27 cellular contexts compared by ENCODE assay signal in genomic region chr2:196941398-196942078, GRCh38. TPM values are rescaled to one million over a fixed set of nuclear protein-coding genes. Genes with fewer than 3 reads are reported as not detected.
DNase-seq lines count a peak whose midpoint lies in the region; ATAC-seq, FAIRE-seq and TF ChIP-seq lines count a peak whose summit lies in the region.
"Had no signal": no experiment of that assay in that cellular context is flagged by ENCODE, and none has a peak within 500 bp of the region (broad histone marks: within the 10 kb centered on the region; RNA-seq: fewer than 3 reads in every experiment).

No MANE protein-coding gene starts in this region.

- H3K27ac ChIP-seq in SK-N-SH (ENCODE audit: low read depth in 2 of 2, low read length in 1 of 2) (no peak overlapping the region), H1 (ENCODE audit: low read depth, low read length) (no peak overlapping the region)
- H3K27ac ChIP-seq: 22Rv1, esophagus squamous epithelium, hepatocyte, ovary, transverse colon had no signal

- no peaks in the 10 kb centered on the region for H3K4me1 Mint-ChIP-seq in stimulated activated effector memory CD8-positive, alpha-beta T cell treated with anti-CD3 and anti-CD28 coated beads, Interleukin-12 subunit alpha, Interleukin-12 subunit beta, amount 100 ng/mL, for 72 hours

- H3K27ac Mint-ChIP-seq in stimulated activated effector memory CD8-positive, alpha-beta T cell treated with anti-CD3 and anti-CD28 coated beads, Interleukin-12 subunit alpha, Interleukin-12 subunit beta, amount 100 ng/mL, for 72 hours: no peak overlapping the region
- H3K27ac Mint-ChIP-seq: activated T-cell treated with anti-CD3 and anti-CD28 coated beads, Interleukin-2, amount 50 U/mL, for 72 hours; natural killer cell treated with Interleukin-12 subunit alpha and Interleukin-12 subunit beta and Interleukin-15 and Interleukin-18, amount 100 ng/mL, for 72 hours; T-helper 17 cell had no signal

- no peak overlapping the region for H3K14ac ChIP-seq in H1 (ENCODE audit: insufficient read length)

- H3K9me3 Mint-ChIP-seq in stimulated activated effector memory CD8-positive, alpha-beta T cell treated with anti-CD3 and anti-CD28 coated beads, Interleukin-12 subunit alpha, Interleukin-12 subunit beta, amount 100 ng/mL, for 72 hours: no peaks in the 10 kb centered on the region
- H3K9me3 Mint-ChIP-seq: activated T-cell treated with anti-CD3 and anti-CD28 coated beads, Interleukin-2, amount 50 U/mL, for 72 hours; natural killer cell treated with Interleukin-12 subunit alpha and Interleukin-12 subunit beta and Interleukin-15 and Interleukin-18, amount 100 ng/mL, for 72 hours had no signal

- no peak overlapping the region for H3K18ac ChIP-seq in H1 (ENCODE audit: extremely low read depth, low read length)

- H3K4ac ChIP-seq in H1 (replicated peaks; ENCODE audit: insufficient read length, low read depth, low read length): no peak overlapping the region

- TF ChIP-seq RAD21 in SK-N-SH (IDR thresholded peaks at IDR 0.05; ENCODE audit: low read length) (no peak), H1 (IDR thresholded peaks at IDR 0.05 in 1 of 2, conservative IDR thresholded peaks at IDR 0.05 in 1 of 2; ENCODE audit: low read depth in 2 of 2, low read length in 2 of 2) (no peak)

- H2BK20ac ChIP-seq in H1 (ENCODE audit: low read length): no peak overlapping the region

- H3K27me3 ChIP-seq in SK-N-SH (ENCODE audit: insufficient read depth) (no peaks in the 10 kb centered on the region), H1 (replicated peaks in 1 of 4; ENCODE audit: control insufficient read depth in 3 of 4, extremely low read depth in 1 of 4, insufficient read depth in 3 of 4, low read length in 3 of 4) (no peaks in the 10 kb centered on the region)
- H3K27me3 ChIP-seq: esophagus squamous epithelium, gastrocnemius medialis, hepatocyte, ovary, transverse colon had no signal

- no peak overlapping the region for H2BK15ac ChIP-seq in H1 (ENCODE audit: low read length)

- H3K9ac ChIP-seq in SK-N-SH: no peak overlapping the region
- no peak overlapping the region for H3K9ac ChIP-seq in H1 (replicated peaks in 1 of 4; ENCODE audit: extremely low read depth in 1 of 4, low read depth in 3 of 4, low read length in 3 of 4)

- no peaks in the 10 kb centered on the region for H3K36me3 ChIP-seq in SK-N-SH (replicated peaks in 1 of 2; ENCODE audit: control insufficient read depth in 1 of 2, insufficient read depth in 2 of 2, low read length in 1 of 2)
- no peaks in the 10 kb centered on the region for H3K36me3 ChIP-seq in H1 (ENCODE audit: control insufficient read depth in 2 of 4, insufficient read depth in 4 of 4, low read length in 3 of 4)
- H3K36me3 ChIP-seq: esophagus squamous epithelium, gastrocnemius medialis, ovary, transverse colon had no signal

- ATAC-seq in SK-N-SH treated with all-trans-retinoic acid at 6 μM for 48 hours (no peak), HG02588 (IDR thresholded peaks at IDR 0.05; ENCODE audit: unreplicated experiment) (no peak)
- peak; percentile 32 for ATAC-seq in stimulated activated effector memory CD8-positive, alpha-beta T cell treated with anti-CD3 and anti-CD28 coated beads, Interleukin-12 subunit alpha, Interleukin-12 subunit beta, amount 100 ng/mL, for 72 hours
- ATAC-seq: activated T-cell treated with anti-CD3 and anti-CD28 coated beads, Interleukin-2, amount 50 U/mL, for 72 hours; natural killer cell treated with Interleukin-12 subunit alpha and Interleukin-12 subunit beta and Interleukin-15 and Interleukin-18, amount 100 ng/mL, for 72 hours; T-helper 17 cell had no signal

- peak overlapping the region; percentile 74; the same call in 1 of the 2 replicates for H2AFZ ChIP-seq in SK-N-SH (ENCODE audit: low read depth)
- H2AFZ ChIP-seq in H1 (ENCODE audit: low read length): peak overlapping the region; percentile 57; the same call in 1 of the 2 replicates
- H2AFZ ChIP-seq: hepatocyte had no signal

- H4K20me1 ChIP-seq in SK-N-SH (ENCODE audit: insufficient read depth) (no peaks in the 10 kb centered on the region), H1 (replicated peaks in 1 of 2; ENCODE audit: control insufficient read depth in 1 of 2, insufficient read depth in 2 of 2, low read length in 2 of 2) (no peaks in the 10 kb centered on the region)

- no peak overlapping the region for H3K4me3 ChIP-seq in SK-N-SH (ENCODE audit: low read depth in 2 of 2, low read length in 1 of 2)
- H3K4me3 ChIP-seq in H1 (ENCODE audit: extremely low read depth in 1 of 4, insufficient read depth in 2 of 4, low read depth in 3 of 4, low read length in 4 of 4): no peak overlapping the region
- no peak overlapping the region for H3K4me3 ChIP-seq in lower leg skin (ENCODE audit: low read depth, poor library complexity, severe bottlenecking)
- H3K4me3 ChIP-seq: esophagus squamous epithelium, gastrocnemius medialis, hepatocyte, ovary, transverse colon had no signal

- TF ChIP-seq EP300 in SK-N-SH (IDR thresholded peaks at IDR 0.05; ENCODE audit: borderline replicate concordance in 1 of 2, low read depth in 1 of 2, low read length in 1 of 2) (no peak), H1 (IDR thresholded peaks at IDR 0.05; ENCODE audit: borderline replicate concordance in 1 of 2, low read depth in 2 of 2, low read length in 2 of 2) (no peak)

- peaks cover 3% of the 10 kb centered on the region; the same call in 1 of the 2 replicates for H3K9me2 ChIP-seq in SK-N-SH

- intact Hi-C loops in lower leg skin (cut with DNase I; ENCODE audit: low total_unique reads): no loop called here

- H3K56ac ChIP-seq in H1 (replicated peaks; ENCODE audit: insufficient read length, low read depth, low read length): no peak overlapping the region

- H3K23ac ChIP-seq in H1 (ENCODE audit: insufficient read length): no peak overlapping the region

- POLR2A ChIA-PET in SK-N-SH (lab: Yijun Ruan, JAX) (no interaction called here), H1 (lab: Charles Lee; ENCODE audit: partially characterized antibody) (no interaction called here)

- H3K9me3 ChIP-seq in SK-N-SH (no peaks in the 10 kb centered on the region), H1 (ENCODE audit: insufficient read depth in 2 of 2, low read depth in 1 of 2, low read length in 1 of 2) (no peaks in the 10 kb centered on the region)
- H3K9me3 ChIP-seq: esophagus squamous epithelium, gastrocnemius medialis, ovary, transverse colon had no signal

- H4K5ac ChIP-seq in H1 (ENCODE audit: insufficient read length, low read depth, low read length): no peak overlapping the region

- no peaks in the 10 kb centered on the region for H3K79me1 ChIP-seq in H1 (ENCODE audit: low read depth, low read length)

- H2BK5ac ChIP-seq in H1 (ENCODE audit: low read depth, low read length): no peak overlapping the region

- no peak overlapping the region for H3K4me3 Mint-ChIP-seq in stimulated activated effector memory CD8-positive, alpha-beta T cell treated with anti-CD3 and anti-CD28 coated beads, Interleukin-12 subunit alpha, Interleukin-12 subunit beta, amount 100 ng/mL, for 72 hours
- H3K4me3 Mint-ChIP-seq: activated T-cell treated with anti-CD3 and anti-CD28 coated beads, Interleukin-2, amount 50 U/mL, for 72 hours; natural killer cell treated with Interleukin-12 subunit alpha and Interleukin-12 subunit beta and Interleukin-15 and Interleukin-18, amount 100 ng/mL, for 72 hours; T-helper 17 cell had no signal

- no peak for FAIRE-seq in H1 (lab: Jason Lieb, UNC)
- FAIRE-seq: endometrium, TTC549 had no signal

- H4K8ac ChIP-seq in H1 (ENCODE audit: extremely low read depth, insufficient read depth, low read length): no peak overlapping the region

- 80% methylated on average over 4 of the region's 4 CpGs for WGBS in SK-N-SH (ENCODE audit: low lambda C conversion rate)
- 86% methylated on average over 4 of the region's 4 CpGs; no CpG with 5 or more reads in 1 of the 2 experiments for WGBS in H1 (ENCODE audit: extremely low coverage in 1 of 2, insufficient coverage in 1 of 2, insufficient read length in 1 of 2, insufficient replicate concordance in 2 of 2, low coverage in 1 of 2, low lambda C conversion rate in 2 of 2, missing lambda C conversion rate in 1 of 2), 2 experiments
- 81 to 82% methylated on average over 4 of the region's 4 CpGs for WGBS in lower leg skin, 2 donors

- no peaks in the 10 kb centered on the region for H3F3A ChIP-seq in SK-N-SH (replicated peaks; ENCODE audit: insufficient read depth)

- H3K4me1 ChIP-seq in SK-N-SH (ENCODE audit: control insufficient read depth in 1 of 2, insufficient read depth in 2 of 2, low read depth in 1 of 2, low read length in 1 of 2) (no peaks in the 10 kb centered on the region), H1 (replicated peaks in 1 of 4; ENCODE audit: control insufficient read depth in 3 of 4, insufficient read depth in 4 of 4, low read length in 3 of 4) (peaks cover 0 to 2% (median 0%) of the 10 kb centered on the region in 4 experiments; a peak in 2 of 7 replicates)
- H3K4me1 ChIP-seq: transverse colon had no signal

- H3K36me3 Mint-ChIP-seq in stimulated activated effector memory CD8-positive, alpha-beta T cell treated with anti-CD3 and anti-CD28 coated beads, Interleukin-12 subunit alpha, Interleukin-12 subunit beta, amount 100 ng/mL, for 72 hours: no peaks in the 10 kb centered on the region
- H3K36me3 Mint-ChIP-seq: natural killer cell treated with Interleukin-12 subunit alpha and Interleukin-12 subunit beta and Interleukin-15 and Interleukin-18, amount 100 ng/mL, for 72 hours had no signal

- H2BK120ac ChIP-seq in H1 (replicated peaks; ENCODE audit: low read depth, low read length): no peak overlapping the region

- H3K79me2 ChIP-seq in SK-N-SH (ENCODE audit: insufficient read depth) (no peaks in the 10 kb centered on the region), H1 (ENCODE audit: control insufficient read depth in 1 of 2, insufficient read depth in 2 of 2, low read length in 2 of 2) (no peaks in the 10 kb centered on the region)
- H3K79me2 ChIP-seq: hepatocyte had no signal

- no peak for TF ChIP-seq POLR2A in H1 (IDR thresholded peaks at IDR 0.05; ENCODE audit: control extremely low read depth in 1 of 2, low read depth in 2 of 2, low read length in 2 of 2)
- no peak for TF ChIP-seq POLR2A in lower leg skin (IDR thresholded peaks at IDR 0.05)

- H2AK5ac ChIP-seq in H1 (ENCODE audit: low read depth, low read length): no peak overlapping the region

- H3K23me2 ChIP-seq in H1 (ENCODE audit: low read depth, low read length): no peaks in the 10 kb centered on the region; the same call in 1 of the 2 replicates

- H3K4me2 ChIP-seq in SK-N-SH (no peak overlapping the region), H1 (ENCODE audit: insufficient read depth in 1 of 2, low read depth in 2 of 2, low read length in 2 of 2) (no peak overlapping the region)
- H3K4me2 ChIP-seq: hepatocyte had no signal

- no peak for TF ChIP-seq CTCF in SK-N-SH (IDR thresholded peaks at IDR 0.05)
- no peak for TF ChIP-seq CTCF in H1 (IDR thresholded peaks at IDR 0.05; ENCODE audit: control extremely low read depth in 1 of 3, insufficient read depth in 1 of 3, low read depth in 1 of 3, low read length in 3 of 3)
- TF ChIP-seq CTCF in lower leg skin (IDR thresholded peaks at IDR 0.05): no peak

- CTCF ChIA-PET in SK-N-SH (lab: Yijun Ruan, JAX): no interaction called here
- CTCF ChIA-PET in H1 (lab: Charles Lee; ENCODE audit: partially characterized antibody): interaction anchor here (1.9 kb wide), 1 partner anchor 70 kb away, joined by 5 read pairs; no protein-coding TSS in a partner anchor

- H2BK12ac ChIP-seq in H1 (ENCODE audit: low read depth, low read length): no peak overlapping the region

- DNase-seq in SK-N-SH (no peak), H1 (ENCODE audit: low read depth in 1 of 2, low spot score in 2 of 2) (no peak), myocyte (ENCODE audit: low read depth) (peak; percentile 17), lower leg skin (ENCODE audit: low spot score in 2 of 2) (no peak), NOMO-1 treated with DMSO at 0.1 percent for 48 hours (lab: John Stamatoyannopoulos, UW; ENCODE audit: unreplicated experiment) (no peak)
- no peak for DNase-seq in stimulated activated effector memory CD8-positive, alpha-beta T cell treated with anti-CD3 and anti-CD28 coated beads, Interleukin-12 subunit alpha, Interleukin-12 subunit beta, amount 100 ng/mL, for 72 hours (ENCODE audit: low spot score in 2 of 2)
- DNase-seq: activated naive CD4-positive, alpha-beta T cell treated with Interleukin-2 at 50 U/mL for 16 hours; activated T-cell treated with anti-CD3 and anti-CD28 coated beads, Interleukin-2, amount 50 U/mL, for 72 hours; cerebellar nuclear complex; esophagus squamous epithelium; gastrocnemius medialis; kidney glomerular epithelial cell; NCI-H1694; NCI-H446; NCI-H774; ovary; stimulated activated CD4-positive, alpha-beta T cell treated with anti-CD3 and anti-CD28 coated beads, Interleukin-12 subunit alpha, Interleukin-12 subunit beta, amount 100 ng/mL, for 4 hours; stimulated activated CD4-positive, alpha-beta T cell treated with anti-CD3 and anti-CD28 coated beads, Interleukin-4, amount 100 ng/mL, for 1 hour; T-helper 17 cell; transverse colon had no signal

- no peak overlapping the region for H4K91ac ChIP-seq in H1 (replicated peaks; ENCODE audit: insufficient read length, low read length)

RNA-seq across cellular contexts. Expression of gene PGAP1, which starts 15.0 kb away (rescaled TPM):
- 3.4 and 3.8 TPM in 2 replicates for polyA plus RNA-seq in SK-N-SH (2012; rRNA removed)
- 3.7 and 3.8 TPM in 2 replicates for polyA plus RNA-seq in SK-N-SH (2012; cell fraction: cytosol; rRNA removed)
- 4.1 and 7.4 TPM in 2 replicates for polyA plus RNA-seq in SK-N-SH (2012; cell fraction: nucleus; rRNA removed)
- total RNA-seq in H1 (2021; fragmentation: NEBNext Ultra II Directional; extraction: Animal tissue kit (Norgen Biotek cat#: 25700)): 24.1 and 24.7 TPM in 2 replicates
- polyA plus RNA-seq in H1 (2011; rRNA removed): 7.5 and 8.3 TPM in 2 replicates
- 9.2 TPM for polyA plus RNA-seq in H1 (2011; cell fraction: cytosol; rRNA removed)
- polyA plus RNA-seq in H1 (2011; cell fraction: nucleus; rRNA removed): 10.5 TPM
- polyA plus RNA-seq in H1 (2012, experiment 1 of 2): 4.1 to 8.9 TPM (median 5.3 TPM) in 4 replicates
- 0.52 TPM for polyA plus RNA-seq in H1 (2012, experiment 2 of 2)
- 13.6 TPM for polyA plus RNA-seq in H1 (2013, experiment 1 of 2)
- 11.9 TPM for polyA plus RNA-seq in H1 (2013, experiment 2 of 2)
- polyA minus RNA-seq in H1 (2011; rRNA and poly(A)+ RNA removed): 22.0 and 32.0 TPM in 2 replicates
- polyA minus RNA-seq in H1 (2011; cell fraction: cytosol; rRNA and poly(A)+ RNA removed): 14.6 TPM
- polyA minus RNA-seq in H1 (2011; cell fraction: nucleus; rRNA and poly(A)+ RNA removed): 40.5 TPM
- 6.8 and 8.8 TPM in 2 replicates for total RNA-seq in myocyte
- polyA plus RNA-seq in myocyte (2012): 3.5 TPM
- total RNA-seq in lower leg skin: 10 to 100 TPM; 20.0 to 25.4 (median 23.6) TPM
